In the genomic region with DNA sequence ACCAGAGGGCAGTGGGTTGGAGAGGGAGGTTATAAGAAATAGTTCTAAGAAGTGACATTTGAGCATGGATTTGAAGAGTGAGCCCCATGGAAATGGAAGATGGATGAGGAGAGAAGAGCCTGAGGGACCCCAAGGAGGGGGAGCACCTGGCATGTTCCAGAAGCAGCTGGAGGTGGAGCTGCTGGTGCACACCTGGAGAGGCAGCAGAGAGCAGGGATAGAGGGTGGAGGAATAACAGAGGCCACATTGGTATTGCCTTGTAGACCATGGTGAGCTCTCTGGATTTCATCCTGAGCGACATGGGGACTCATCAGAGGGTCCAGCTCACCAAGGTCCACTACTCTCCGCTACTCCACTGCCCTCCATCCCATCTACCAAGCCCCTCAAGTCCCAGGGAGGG, we compare ENCODE assay signal across 3 cellular contexts.
TF ChIP-seq lines count a peak whose summit lies in the region.

No MANE protein-coding gene starts in this region.

TF ChIP-seq in Ishikawa, 13 proteins besides CTCF, POLR2A, EP300 and RAD21 (continued from another document):
- TF ChIP-seq MAX (IDR thresholded peaks at IDR 0.05) (no peak), CREB1 (IDR thresholded peaks at IDR 0.05; ENCODE audit: low read depth) (no peak), FOXM1 (IDR thresholded peaks at IDR 0.05; ENCODE audit: borderline replicate concordance, low read depth) (no peak), TCF12 (IDR thresholded peaks at IDR 0.05; ENCODE audit: low read depth) (no peak), USF1 (IDR thresholded peaks at IDR 0.05) (no peak), TEAD4 (IDR thresholded peaks at IDR 0.05) (no peak), NFIC (IDR thresholded peaks at IDR 0.05) (no peak)
- TF ChIP-seq, protein P1, sequence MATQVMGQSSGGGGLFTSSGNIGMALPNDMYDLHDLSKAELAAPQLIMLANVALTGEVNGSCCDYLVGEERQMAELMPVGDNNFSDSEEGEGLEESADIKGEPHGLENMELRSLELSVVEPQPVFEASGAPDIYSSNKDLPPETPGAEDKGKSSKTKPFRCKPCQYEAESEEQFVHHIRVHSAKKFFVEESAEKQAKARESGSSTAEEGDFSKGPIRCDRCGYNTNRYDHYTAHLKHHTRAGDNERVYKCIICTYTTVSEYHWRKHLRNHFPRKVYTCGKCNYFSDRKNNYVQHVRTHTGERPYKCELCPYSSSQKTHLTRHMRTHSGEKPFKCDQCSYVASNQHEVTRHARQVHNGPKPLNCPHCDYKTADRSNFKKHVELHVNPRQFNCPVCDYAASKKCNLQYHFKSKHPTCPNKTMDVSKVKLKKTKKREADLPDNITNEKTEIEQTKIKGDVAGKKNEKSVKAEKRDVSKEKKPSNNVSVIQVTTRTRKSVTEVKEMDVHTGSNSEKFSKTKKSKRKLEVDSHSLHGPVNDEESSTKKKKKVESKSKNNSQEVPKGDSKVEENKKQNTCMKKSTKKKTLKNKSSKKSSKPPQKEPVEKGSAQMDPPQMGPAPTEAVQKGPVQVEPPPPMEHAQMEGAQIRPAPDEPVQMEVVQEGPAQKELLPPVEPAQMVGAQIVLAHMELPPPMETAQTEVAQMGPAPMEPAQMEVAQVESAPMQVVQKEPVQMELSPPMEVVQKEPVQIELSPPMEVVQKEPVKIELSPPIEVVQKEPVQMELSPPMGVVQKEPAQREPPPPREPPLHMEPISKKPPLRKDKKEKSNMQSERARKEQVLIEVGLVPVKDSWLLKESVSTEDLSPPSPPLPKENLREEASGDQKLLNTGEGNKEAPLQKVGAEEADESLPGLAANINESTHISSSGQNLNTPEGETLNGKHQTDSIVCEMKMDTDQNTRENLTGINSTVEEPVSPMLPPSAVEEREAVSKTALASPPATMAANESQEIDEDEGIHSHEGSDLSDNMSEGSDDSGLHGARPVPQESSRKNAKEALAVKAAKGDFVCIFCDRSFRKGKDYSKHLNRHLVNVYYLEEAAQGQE (IDR thresholded peaks at IDR 0.05; ENCODE audit: low read depth) = no peak

TF ChIP-seq in GM12878, 131 proteins besides CTCF, POLR2A, EP300 and RAD21:
- TF ChIP-seq, protein P2, sequence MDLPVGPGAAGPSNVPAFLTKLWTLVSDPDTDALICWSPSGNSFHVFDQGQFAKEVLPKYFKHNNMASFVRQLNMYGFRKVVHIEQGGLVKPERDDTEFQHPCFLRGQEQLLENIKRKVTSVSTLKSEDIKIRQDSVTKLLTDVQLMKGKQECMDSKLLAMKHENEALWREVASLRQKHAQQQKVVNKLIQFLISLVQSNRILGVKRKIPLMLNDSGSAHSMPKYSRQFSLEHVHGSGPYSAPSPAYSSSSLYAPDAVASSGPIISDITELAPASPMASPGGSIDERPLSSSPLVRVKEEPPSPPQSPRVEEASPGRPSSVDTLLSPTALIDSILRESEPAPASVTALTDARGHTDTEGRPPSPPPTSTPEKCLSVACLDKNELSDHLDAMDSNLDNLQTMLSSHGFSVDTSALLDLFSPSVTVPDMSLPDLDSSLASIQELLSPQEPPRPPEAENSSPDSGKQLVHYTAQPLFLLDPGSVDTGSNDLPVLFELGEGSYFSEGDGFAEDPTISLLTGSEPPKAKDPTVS (IDR thresholded peaks at IDR 0.05; ENCODE audit: low read depth, low read length) = peak; percentile 80
- no peak for TF ChIP-seq ZZZ3 (IDR thresholded peaks at IDR 0.05; ENCODE audit: control insufficient read depth, insufficient read length, low read depth)

TF ChIP-seq in liver, 16 proteins besides CTCF, POLR2A, EP300 and RAD21 (continued from another document):
- TF ChIP-seq, protein P3, sequence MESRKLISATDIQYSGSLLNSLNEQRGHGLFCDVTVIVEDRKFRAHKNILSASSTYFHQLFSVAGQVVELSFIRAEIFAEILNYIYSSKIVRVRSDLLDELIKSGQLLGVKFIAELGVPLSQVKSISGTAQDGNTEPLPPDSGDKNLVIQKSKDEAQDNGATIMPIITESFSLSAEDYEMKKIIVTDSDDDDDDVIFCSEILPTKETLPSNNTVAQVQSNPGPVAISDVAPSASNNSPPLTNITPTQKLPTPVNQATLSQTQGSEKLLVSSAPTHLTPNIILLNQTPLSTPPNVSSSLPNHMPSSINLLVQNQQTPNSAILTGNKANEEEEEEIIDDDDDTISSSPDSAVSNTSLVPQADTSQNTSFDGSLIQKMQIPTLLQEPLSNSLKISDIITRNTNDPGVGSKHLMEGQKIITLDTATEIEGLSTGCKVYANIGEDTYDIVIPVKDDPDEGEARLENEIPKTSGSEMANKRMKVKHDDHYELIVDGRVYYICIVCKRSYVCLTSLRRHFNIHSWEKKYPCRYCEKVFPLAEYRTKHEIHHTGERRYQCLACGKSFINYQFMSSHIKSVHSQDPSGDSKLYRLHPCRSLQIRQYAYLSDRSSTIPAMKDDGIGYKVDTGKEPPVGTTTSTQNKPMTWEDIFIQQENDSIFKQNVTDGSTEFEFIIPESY (IDR thresholded peaks at IDR 0.05) = no peak
- TF ChIP-seq, protein P1 (IDR thresholded peaks at IDR 0.05) = no peak
- TF ChIP-seq MAX (IDR thresholded peaks at IDR 0.05) (no peak), FOXA2 (IDR thresholded peaks at IDR 0.05) (no peak), TAF1 (conservative IDR thresholded peaks at IDR 0.05) (no peak), JUND (IDR thresholded peaks at IDR 0.05) (no peak), EGR1 (IDR thresholded peaks at IDR 0.05; ENCODE audit: low read depth in 2 of 2) (no peak)
